ENCODE assay signal across 26 cellular contexts in the genomic region with DNA sequence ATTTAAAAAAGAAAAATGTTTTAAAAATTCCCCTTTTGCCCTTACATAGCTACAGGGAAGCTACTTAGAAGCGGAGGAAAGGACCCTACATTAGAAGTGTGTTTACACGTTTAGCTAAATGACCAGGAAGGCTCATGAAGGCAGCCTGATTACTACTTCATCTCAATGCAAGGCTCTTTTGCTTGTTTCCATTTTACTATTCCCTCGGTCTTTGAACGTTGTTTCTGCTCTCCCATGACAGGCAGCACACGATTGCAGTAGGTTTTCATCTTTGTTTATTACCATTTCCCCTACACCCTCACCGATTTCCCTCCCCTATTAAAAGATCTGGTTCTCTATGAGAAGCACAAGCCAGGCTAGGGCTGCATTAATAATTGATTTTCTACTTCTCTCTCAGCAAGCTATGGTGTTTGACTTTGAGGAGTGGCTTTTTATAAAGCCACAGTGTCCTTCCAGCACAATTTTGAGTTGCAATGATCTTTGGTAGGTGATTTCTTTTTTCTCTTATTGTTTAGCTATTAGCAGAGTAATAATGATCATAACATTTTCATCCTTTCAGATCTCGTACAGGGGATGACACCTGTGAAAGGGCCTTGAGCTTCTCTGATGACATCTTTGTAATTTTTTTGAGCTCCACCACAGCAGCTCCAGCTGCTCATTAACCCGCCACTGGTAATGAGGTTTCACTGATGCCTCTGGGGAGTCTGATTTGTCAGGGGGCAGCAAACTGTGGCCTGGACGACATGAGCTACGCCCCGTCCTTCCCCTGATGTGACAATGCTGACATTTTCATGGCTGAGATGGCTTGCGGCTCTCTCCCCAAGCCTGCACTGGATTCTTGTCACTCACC.
DNase-seq lines count a peak whose midpoint lies in the region; ATAC-seq, FAIRE-seq and TF ChIP-seq lines count a peak whose summit lies in the region.
"Had no signal": no experiment of that assay in that cellular context is flagged by ENCODE, and none has a peak within 500 bp of the region (broad histone marks: within the 10 kb centered on the region; RNA-seq: fewer than 3 reads in every experiment).

No MANE protein-coding gene starts in this region.

- no peaks in the 10 kb centered on the region for H3K27me3 Mint-ChIP-seq in CD8-positive, alpha-beta memory T cell

- H3K9me1 ChIP-seq in K562 (ENCODE audit: control insufficient read depth, insufficient read depth, low read length), result no peaks in the 10 kb centered on the region

- no peak overlapping the region for H3K4me3 Mint-ChIP-seq in CD8-positive, alpha-beta memory T cell
- H3K4me3 Mint-ChIP-seq: activated T-cell treated with anti-CD3 and anti-CD28 coated beads, Interleukin-2, amount 50 U/mL, for 4 hours; H9; naive thymus-derived CD8-positive, alpha-beta T cell had no signal

- TF ChIP-seq RAD21 in K562 (CRISPR knock-in tag; conservative IDR thresholded peaks at IDR 0.05 in 1 of 2, IDR thresholded peaks at IDR 0.05 in 1 of 2), result no peak

- peak overlapping the region; percentile 87 for H3K4me2 ChIP-seq in K562 (ENCODE audit: insufficient read depth, low read length)

- H3K27ac Mint-ChIP-seq in CD8-positive, alpha-beta memory T cell, result no peak overlapping the region
- H3K27ac Mint-ChIP-seq: naive thymus-derived CD8-positive, alpha-beta T cell had no signal

- no peaks in the 10 kb centered on the region for H3K9me3 ChIP-seq in CD8-positive, alpha-beta memory T cell (ENCODE audit: low read length)
- no peaks in the 10 kb centered on the region for H3K9me3 ChIP-seq in K562 (replicated peaks; ENCODE audit: control insufficient read depth, insufficient read depth, low read depth, low read length)

- no TSS peak for BruUV-seq in K562 (replicated peaks; lab: Mats Ljungman, UMichigan)

- no peaks in the 10 kb centered on the region for H3K27me3 ChIP-seq in CD8-positive, alpha-beta memory T cell (ENCODE audit: insufficient read depth, low read length, poor library complexity, severe bottlenecking)
- no peaks in the 10 kb centered on the region for H3K27me3 ChIP-seq in K562 (ENCODE audit: control insufficient read depth in 2 of 2, insufficient read depth in 2 of 2, low read length in 2 of 2)
- H3K27me3 ChIP-seq: brain microvascular endothelial cell had no signal

- in situ Hi-C loops in K562 (cut with MboI), result loop anchor here (5.0 kb wide), 1 partner anchor 65 kb away; no protein-coding TSS in a partner anchor

- POLR2A ChIA-PET in CD8-positive, alpha-beta memory T cell (lab: Charles Lee), result no interaction called here
- POLR2A ChIA-PET in K562 (lab: Yijun Ruan, JAX), result interaction anchor here (0.6 to 7.0 kb wide), 15 partner anchors 9 to 165 kb away, joined by 3 to 81 read pairs (median 4); no protein-coding TSS in a partner anchor

- 1% methylated on average over 12 of the region's 12 CpGs for WGBS in K562 (ENCODE audit: insufficient coverage, low coverage, missing lambda C conversion rate)

- H3K27ac ChIP-seq in CD8-positive, alpha-beta memory T cell (ENCODE audit: low read depth, low read length), result peak overlapping the region; percentile 71
- H3K27ac ChIP-seq in K562 (ENCODE audit: extremely low read depth, low read depth, low read length), result peak overlapping the region; percentile 85
- H3K27ac ChIP-seq: brain microvascular endothelial cell, C4-2B, heart left ventricle had no signal

- H3K36me3 ChIP-seq in CD8-positive, alpha-beta memory T cell (ENCODE audit: insufficient read depth, low read length), result no peaks in the 10 kb centered on the region
- H3K36me3 ChIP-seq in K562 (ENCODE audit: control insufficient read depth, insufficient read depth, low read length), result peaks cover 4% of the 10 kb centered on the region; the same call in 1 of the 3 replicates
- H3K36me3 ChIP-seq: brain microvascular endothelial cell, heart left ventricle had no signal

- TF ChIP-seq EP300 in K562 (IDR thresholded peaks at IDR 0.05; ENCODE audit: low read length), result no peak

- no peak for TF ChIP-seq CTCF in K562 (IDR thresholded peaks at IDR 0.05 in 2 of 3, conservative IDR thresholded peaks at IDR 0.05 in 1 of 3; ENCODE audit: insufficient read depth in 2 of 3, low read depth in 1 of 3, low read length in 3 of 3)

- DNase-seq in CD8-positive, alpha-beta memory T cell, result no peak
- DNase-seq in K562 (ENCODE audit: extremely low read depth in 1 of 4, low spot score in 3 of 4) (peak in 1 of 4 experiments; percentile 68), midbrain (lab: John Stamatoyannopoulos, UW) (no peak), C1 segment of cervical spinal cord (lab: John Stamatoyannopoulos, UW) (no peak), cardiac septum (ENCODE audit: low spot score) (no peak)
- DNase-seq: activated CD4-positive, alpha-beta T cell treated with anti-CD3 and anti-CD28 coated beads for 48 hours; activated naive CD4-positive, alpha-beta T cell treated with Interleukin-2 at 50 U/mL for 16 hours; activated T-cell treated with anti-CD3 and anti-CD28 coated beads, Interleukin-2, amount 50 U/mL, for 4 hours; brain microvascular endothelial cell; effector CD8-positive, alpha-beta T cell; erythroblast; H9; heart left ventricle; naive thymus-derived CD8-positive, alpha-beta T cell; NCI-H1436; NCI-H524; occipital lobe; RPMI8226; small intestine; stimulated activated CD4-positive, alpha-beta T cell treated with anti-CD3 and anti-CD28 coated beads, Interleukin-1b, Interleukin-23, amount 100 ng/mL, for 48 hours; T-helper 2 cell had no signal

- peaks cover 2 to 11% (median 8%) of the 10 kb centered on the region in 5 donors for H3K9me3 Mint-ChIP-seq in CD8-positive, alpha-beta memory T cell

- H3K4me3 ChIP-seq in CD8-positive, alpha-beta memory T cell (ENCODE audit: low read length), result no peak overlapping the region
- peak overlapping the region; percentile 48 for H3K4me3 ChIP-seq in K562
- H3K4me3 ChIP-seq: heart left ventricle had no signal

- intact Hi-C loops in K562 (cut with micrococcal nuclease) (loop anchor here (2.0 kb wide), 1 partner anchor 64 kb away; no protein-coding TSS in a partner anchor), cardiac septum (cut with DNase I) (no loop called here)

- no peaks in the 10 kb centered on the region for H3K4me1 Mint-ChIP-seq in CD8-positive, alpha-beta memory T cell

- peak overlapping the region; percentile 87 to 91 for H3K9ac ChIP-seq in K562 (ENCODE audit: insufficient read depth in 1 of 2, low read depth in 2 of 2, low read length in 2 of 2)

- peaks cover 92% of the 10 kb centered on the region for H3K79me2 ChIP-seq in K562 (ENCODE audit: control insufficient read depth, insufficient read depth, low read length)

- no peak for TF ChIP-seq POLR2A in K562 (conservative IDR thresholded peaks at IDR 0.05)

- no peak overlapping the region for H2AFZ ChIP-seq in K562 (ENCODE audit: low read depth, low read length)

- CTCF ChIA-PET in CD8-positive, alpha-beta memory T cell (lab: Charles Lee), result no interaction called here
- CTCF ChIA-PET in K562 (lab: Yijun Ruan, JAX; ENCODE audit: low intra/inter-chr PET ratio), result no interaction called here

- FAIRE-seq in K562 (lab: Jason Lieb, UNC), result peak; percentile 15
- FAIRE-seq: small intestine had no signal

- H4K20me1 ChIP-seq in K562 (replicated peaks; ENCODE audit: control insufficient read depth, insufficient read depth, low read length), result no peaks in the 10 kb centered on the region

- H3K4me1 ChIP-seq in CD8-positive, alpha-beta memory T cell (ENCODE audit: insufficient read depth, low read length), result no peaks in the 10 kb centered on the region
- peaks cover 18 to 19% of the 10 kb centered on the region in 2 experiments for H3K4me1 ChIP-seq in K562 (replicated peaks in 1 of 2; ENCODE audit: control insufficient read depth in 2 of 2, insufficient read depth in 2 of 2, low read length in 2 of 2)
- H3K4me1 ChIP-seq: heart left ventricle had no signal

- ATAC-seq in GM19043 (IDR thresholded peaks at IDR 0.05; ENCODE audit: low read depth, unreplicated experiment), result peak; percentile 87
- peak; percentile 73 for ATAC-seq in HG02981 (IDR thresholded peaks at IDR 0.05; ENCODE audit: unreplicated experiment)
- peak; percentile 14 for ATAC-seq in K562
- ATAC-seq in HG03442 (IDR thresholded peaks at IDR 0.05; ENCODE audit: unreplicated experiment), result no peak
- ATAC-seq: activated T-cell treated with anti-CD3 and anti-CD28 coated beads, Interleukin-2, amount 50 U/mL, for 4 hours; heart left ventricle; left lobe of liver; naive thymus-derived CD8-positive, alpha-beta T cell had no signal

- peaks cover 0 to 7% (median 0%) of the 10 kb centered on the region in 3 donors for H3K36me3 Mint-ChIP-seq in CD8-positive, alpha-beta memory T cell
- H3K36me3 Mint-ChIP-seq: naive thymus-derived CD8-positive, alpha-beta T cell had no signal

TF ChIP-seq in K562, 482 proteins besides CTCF, POLR2A, EP300 and RAD21 (continues in another document):
- peak; percentile 20 for TF ChIP-seq DACH1 (IDR thresholded peaks at IDR 0.05; ENCODE audit: partially characterized antibody)
